In genomic region chrX:20452487-20452886, GRCh38 we compare ENCODE assay signal across 11 cellular contexts.
DNase-seq lines count a peak whose midpoint lies in the region; ATAC-seq and TF ChIP-seq lines count a peak whose summit lies in the region.
"Had no signal": no experiment of that assay in that cellular context is flagged by ENCODE, and none has a peak within 500 bp of the region (broad histone marks: within the 10 kb centered on the region; RNA-seq: fewer than 3 reads in every experiment).

No MANE protein-coding gene starts in this region.

- whole genome bisulfite sequencing in GM23248 (ENCODE audit: low coverage in 1 of 2, low lambda C conversion rate in 2 of 2, missing lambda C conversion rate in 2 of 2), 2 experiments = 71 to 83% methylated on average over 4 of the region's 4 CpGs

- H3K9me3 ChIP-seq in left lung (no peaks in the 10 kb centered on the region), GM23248 (ENCODE audit: low read depth) (no peaks in the 10 kb centered on the region)
- H3K9me3 ChIP-seq: ovary, thoracic aorta had no signal

- ATAC-seq in GM19035 (IDR thresholded peaks at IDR 0.05; ENCODE audit: unreplicated experiment) (peak; percentile 55), HG02981 (IDR thresholded peaks at IDR 0.05; ENCODE audit: unreplicated experiment) (peak; percentile 60), left lung (no peak)

- H3K79me2 ChIP-seq in GM23248 (ENCODE audit: insufficient read depth) = no peaks in the 10 kb centered on the region

- no peak overlapping the region for H3K27ac ChIP-seq in left lung
- no peak overlapping the region for H3K27ac ChIP-seq in GM23248
- H3K27ac ChIP-seq: ovary, thoracic aorta had no signal

- H3K27ac Mint-ChIP-seq in activated CD4-positive, alpha-beta memory T cell treated with anti-CD3 and anti-CD28 coated beads for 36 hours = peak overlapping the region; percentile 18

- H4K20me1 ChIP-seq in GM23248 (ENCODE audit: insufficient read depth) = no peaks in the 10 kb centered on the region

- no peaks in the 10 kb centered on the region for H3K27me3 ChIP-seq in left lung
- no peaks in the 10 kb centered on the region for H3K27me3 ChIP-seq in GM23248 (replicated peaks; ENCODE audit: insufficient read depth)
- H3K27me3 ChIP-seq: ovary had no signal

- peak; percentile 2 for DNase-seq in GM10266 (ENCODE audit: extremely low spot score)
- no peak for DNase-seq in activated CD4-positive, alpha-beta memory T cell treated with anti-CD3 and anti-CD28 coated beads for 36 hours
- no peak for DNase-seq in left lung
- DNase-seq in NOMO-1 (lab: John Stamatoyannopoulos, UW; ENCODE audit: unreplicated experiment in 2 of 2) = no peak
- no peak for DNase-seq in NCI-H446 (lab: John Stamatoyannopoulos, UW)
- no peak for DNase-seq in GM23248
- DNase-seq: ovary; stimulated activated CD4-positive, alpha-beta T cell treated with anti-CD3 and anti-CD28 coated beads, Interleukin-4, amount 100 ng/mL, for 4 hours had no signal

- H3K4me1 ChIP-seq in left lung = no peaks in the 10 kb centered on the region
- peaks cover 8% of the 10 kb centered on the region for H3K4me1 ChIP-seq in GM23248 (ENCODE audit: insufficient read depth)

- POLR2A ChIA-PET in activated CD4-positive, alpha-beta memory T cell treated with anti-CD3 and anti-CD28 coated beads for 36 hours (lab: Charles Lee) = interaction anchor here (1.5 kb wide), 1 partner anchor 63 kb away, joined by 5 read pairs; no protein-coding TSS in a partner anchor

- no peak overlapping the region for H2AFZ ChIP-seq in GM23248

- H3K9me3 Mint-ChIP-seq in activated CD4-positive, alpha-beta memory T cell treated with anti-CD3 and anti-CD28 coated beads for 36 hours = no peaks in the 10 kb centered on the region

- peak overlapping the region; percentile 12 for H3K4me3 Mint-ChIP-seq in activated CD4-positive, alpha-beta memory T cell treated with anti-CD3 and anti-CD28 coated beads for 36 hours

- H3K4me1 Mint-ChIP-seq in activated CD4-positive, alpha-beta memory T cell treated with anti-CD3 and anti-CD28 coated beads for 36 hours (ENCODE audit: low read depth) = peaks cover 32% of the 10 kb centered on the region

- no peak overlapping the region for H3K9ac ChIP-seq in GM23248

- H3K4me3 ChIP-seq in left lung (no peak overlapping the region), GM23248 (no peak overlapping the region)
- H3K4me3 ChIP-seq: ovary, thoracic aorta had no signal

- in situ Hi-C loops in GM23248 (cut with MboI) = no loop called here

- no peaks in the 10 kb centered on the region for H3F3A ChIP-seq in GM23248 (ENCODE audit: insufficient read depth)

- no peak for TF ChIP-seq CTCF in GM10266 (IDR thresholded peaks at IDR 0.05; ENCODE audit: control insufficient read depth, insufficient read depth, low read depth, missing control alignments)
- no peak for TF ChIP-seq CTCF in left lung (IDR thresholded peaks at IDR 0.05)

- intact Hi-C loops in activated CD4-positive, alpha-beta memory T cell treated with anti-CD3 and anti-CD28 coated beads for 36 hours (cut with micrococcal nuclease) = loop anchor here (2.0 to 5.0 kb wide), 3 partner anchors 48 to 145 kb away; no protein-coding TSS in a partner anchor
- intact Hi-C loops in left lung (cut with DNase I) = no loop called here

- no peaks in the 10 kb centered on the region for H3K27me3 Mint-ChIP-seq in activated CD4-positive, alpha-beta memory T cell treated with anti-CD3 and anti-CD28 coated beads for 36 hours

- H3K36me3 Mint-ChIP-seq in activated CD4-positive, alpha-beta memory T cell treated with anti-CD3 and anti-CD28 coated beads for 36 hours = peaks cover 1% of the 10 kb centered on the region

- H3K36me3 ChIP-seq in left lung (no peaks in the 10 kb centered on the region), GM23248 (ENCODE audit: low read depth) (no peaks in the 10 kb centered on the region)
- H3K36me3 ChIP-seq: ovary, thoracic aorta had no signal

- H3K4me2 ChIP-seq in GM23248 (ENCODE audit: unreplicated experiment) = no peak overlapping the region

- no peaks in the 10 kb centered on the region for H3K9me2 ChIP-seq in GM23248 (ENCODE audit: insufficient read depth)

- CTCF ChIA-PET in activated CD4-positive, alpha-beta memory T cell treated with anti-CD3 and anti-CD28 coated beads for 36 hours (lab: Charles Lee) = interaction anchor here (1.0 to 1.6 kb wide), 4 partner anchors 11 to 199 kb away, joined by 3 read pairs; no protein-coding TSS in a partner anchor
